In genomic region chr11:19553683-19554333, GRCh38 we compare ENCODE assay signal across 8 cellular contexts.
DNase-seq lines count a peak whose midpoint lies in the region; ATAC-seq and TF ChIP-seq lines count a peak whose summit lies in the region.

No MANE protein-coding gene starts in this region.

- H3K18ac ChIP-seq in H9 (ENCODE audit: insufficient read length, low read depth, low read length) = no peak overlapping the region

- no peaks in the 10 kb centered on the region; the same call in 1 of the 2 replicates for H3K27me3 Mint-ChIP-seq in H9 (ENCODE audit: low read depth)

- H3K79me2 ChIP-seq in H9 (ENCODE audit: insufficient read depth, low read length) = no peaks in the 10 kb centered on the region

- no peak overlapping the region for H2BK20ac ChIP-seq in H9 (ENCODE audit: low read depth, low read length, poor library complexity, severe bottlenecking)

- in situ Hi-C loops in astrocyte of the cerebellum (cut with HindIII; ENCODE audit: low sequenced_read_pairs) = loop anchor here (25.0 kb wide), 2 partner anchors 333 to 583 kb away; no protein-coding TSS in a partner anchor

- H3K4ac ChIP-seq in H9 (ENCODE audit: low read depth, low read length) = no peak overlapping the region

- WGBS in H9 (ENCODE audit: extremely low coverage, insufficient read length, low lambda C conversion rate) = no CpG with 5 or more reads among the region's 8 CpGs

- H2BK15ac ChIP-seq in H9 (ENCODE audit: low read depth, low read length) = no peak overlapping the region

- H3K79me1 ChIP-seq in H9 (ENCODE audit: insufficient read depth, low read depth, low read length, poor library complexity, severe bottlenecking) = no peaks in the 10 kb centered on the region

- H2BK12ac ChIP-seq in H9 (ENCODE audit: insufficient read length, low read depth, low read length) = no peak overlapping the region

- H3K4me1 ChIP-seq in H9 (ENCODE audit: insufficient read depth, low read length) = no peaks in the 10 kb centered on the region

- no peak overlapping the region for H2AFZ ChIP-seq in H9 (ENCODE audit: low read length)

- no peak overlapping the region for H3T11ph ChIP-seq in H9 (ENCODE audit: low read length)

- no peaks in the 10 kb centered on the region for H3K9me3 Mint-ChIP-seq in H9

- no peaks in the 10 kb centered on the region for H4K20me1 ChIP-seq in H9 (ENCODE audit: control insufficient read depth, insufficient read depth, insufficient read length)

- H3K9ac ChIP-seq in H9 (ENCODE audit: extremely low read depth, insufficient read length, low read length) = no peak overlapping the region

- H2BK120ac ChIP-seq in H9 (ENCODE audit: low read depth, low read length, poor library complexity, severe bottlenecking) = no peak overlapping the region

- H3K36me3 Mint-ChIP-seq in H9 (ENCODE audit: insufficient read depth in 1 of 3, low read depth in 3 of 3) = no peaks in the 10 kb centered on the region; a peak in 1 of 7 replicates

- H4K91ac ChIP-seq in H9 (ENCODE audit: insufficient read length, low read depth, low read length) = no peak overlapping the region

- no peak overlapping the region for H3K14ac ChIP-seq in H9 (ENCODE audit: insufficient read depth, low read length)

- no peak overlapping the region for H3K27ac ChIP-seq in H9 (ENCODE audit: insufficient read length, low read depth, low read length)

- no peaks in the 10 kb centered on the region; the same call in 1 of the 2 replicates for H3K27me3 ChIP-seq in H9 (ENCODE audit: insufficient read depth, low read length)

- H3K4me3 Mint-ChIP-seq in H9 = no peak overlapping the region

- H3K27ac Mint-ChIP-seq in H9 = no peak overlapping the region

- no peaks in the 10 kb centered on the region for H3K9me3 ChIP-seq in H9 (ENCODE audit: control insufficient read depth, low read depth, low read length)

- H3K23ac ChIP-seq in H9 (ENCODE audit: insufficient read length, low read depth, low read length) = no peak overlapping the region

- no peaks in the 10 kb centered on the region for H3K23me2 ChIP-seq in H9 (ENCODE audit: insufficient read length, low read depth, low read length, poor library complexity, severe bottlenecking)

- no peak for ATAC-seq in GM19324 (IDR thresholded peaks at IDR 0.05; ENCODE audit: low FRiP score, unreplicated experiment)

- no peak overlapping the region for H3K4me2 ChIP-seq in H9 (ENCODE audit: insufficient read depth, insufficient read length, low read length)

- no peak overlapping the region for H2AK5ac ChIP-seq in H9 (ENCODE audit: insufficient read length, low read length)

- H3K56ac ChIP-seq in H9 (ENCODE audit: insufficient read length, low read depth, low read length) = no peak overlapping the region

- DNase-seq in DMS153 treated with DMSO at 0.1 percent for 48 hours (lab: John Stamatoyannopoulos, UW; ENCODE audit: unreplicated experiment) = peak; percentile 71
- DNase-seq in H9 = peak; percentile 78
- peak; percentile 5 for DNase-seq in NCI-H1417 treated with DMSO at 0.1 percent for 48 hours (lab: John Stamatoyannopoulos, UW)
- peak; percentile 63 for DNase-seq in T-helper 9 cell
- no peak for DNase-seq in astrocyte of the cerebellum (ENCODE audit: low read depth)
- DNase-seq in iPS DF 19.7 (ENCODE audit: low read depth, low spot score) = peak; percentile 28
- DNase-seq in stimulated activated CD4-positive, alpha-beta T cell treated with anti-CD3 and anti-CD28 coated beads, Interleukin-12 subunit alpha, Interleukin-12 subunit beta, amount 100 ng/mL, for 24 hours (ENCODE audit: low read depth in 2 of 2) = peak; percentile 44 to 78

- H2BK5ac ChIP-seq in H9 (ENCODE audit: insufficient read length, low read length) = no peak overlapping the region

- H3K4me1 Mint-ChIP-seq in H9 = peaks cover 2 to 20% of the 10 kb centered on the region in 2 experiments; a peak in 3 of 4 replicates

- no peak overlapping the region for H4K8ac ChIP-seq in H9 (replicated peaks; ENCODE audit: insufficient read length, low read depth, low read length)

- no peak overlapping the region for H3K4me3 ChIP-seq in astrocyte of the cerebellum (ENCODE audit: low read depth, low read length)

- no peak overlapping the region for H4K5ac ChIP-seq in H9 (ENCODE audit: insufficient read length, low read depth, low read length)

- TF ChIP-seq CTCF in H9 (conservative IDR thresholded peaks at IDR 0.05) (peak; percentile 93), astrocyte of the cerebellum (IDR thresholded peaks at IDR 0.05; ENCODE audit: low read depth, low read length, missing control alignments) (peak; percentile 86)
